Comparison of ENCODE assay signal across 12 cellular contexts in the genomic region with DNA sequence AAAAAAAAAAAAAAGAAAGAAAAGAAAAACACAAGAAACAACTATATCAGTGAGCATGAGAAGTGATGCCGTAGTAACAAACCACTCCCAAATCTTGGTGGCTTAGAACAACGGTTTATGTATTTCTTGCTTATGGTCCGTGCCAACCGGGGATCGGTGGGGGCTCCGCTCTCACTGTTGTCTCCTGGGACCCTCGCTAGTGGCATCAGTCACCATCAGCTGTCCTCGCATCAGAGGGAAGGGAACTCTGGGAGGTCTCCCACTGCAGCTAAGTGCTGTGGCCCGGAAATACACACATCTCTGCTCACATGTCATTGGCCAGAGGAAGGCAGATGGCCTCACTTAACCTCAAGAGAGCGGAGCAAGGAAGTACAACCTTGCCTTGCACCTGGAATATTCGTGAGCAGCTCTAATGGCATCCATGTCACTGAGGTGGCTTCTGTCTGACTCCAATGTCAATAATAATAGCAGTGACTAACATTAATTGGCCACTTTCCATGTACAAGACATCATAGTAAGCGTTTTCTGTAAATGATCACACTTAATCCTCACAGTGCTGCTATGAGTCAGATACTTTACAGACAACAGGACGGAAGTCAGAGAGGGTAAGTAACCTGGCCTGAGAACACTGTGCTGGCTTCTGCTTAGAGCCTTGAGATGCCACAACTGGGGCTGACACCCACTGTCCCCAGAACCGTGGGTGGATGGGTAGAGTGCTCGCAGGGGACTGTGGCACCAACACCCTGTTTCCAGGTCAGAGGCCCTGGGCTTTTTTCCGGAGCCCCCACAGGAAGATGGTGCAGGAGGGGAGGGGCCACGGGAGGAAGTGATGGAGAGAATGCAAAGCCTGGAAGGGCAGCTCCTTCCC. TPM values are rescaled to one million over a fixed set of nuclear protein-coding genes. Genes with fewer than 3 reads are reported as not detected.
DNase-seq lines count a peak whose midpoint lies in the region; ATAC-seq and TF ChIP-seq lines count a peak whose summit lies in the region.
"Had no signal": no experiment of that assay in that cellular context is flagged by ENCODE, and none has a peak within 500 bp of the region (broad histone marks: within the 10 kb centered on the region; RNA-seq: fewer than 3 reads in every experiment).

No MANE protein-coding gene starts in this region.

- peak overlapping the region; percentile 75 to 83 for H3K27ac Mint-ChIP-seq in effector memory CD8-positive, alpha-beta T cell
- peak overlapping the region; percentile 23 for H3K27ac Mint-ChIP-seq in osteocyte (ENCODE audit: unreplicated experiment)
- H3K27ac Mint-ChIP-seq: dendritic cell treated with granulocyte-macrophage colony-stimulating factor and Interleukin-4, amounts not matched to agents 40 ng/mL and 50 ng/mL, for 4 days; nephron had no signal

- no peaks in the 10 kb centered on the region for H3K9me3 Mint-ChIP-seq in effector memory CD8-positive, alpha-beta T cell
- H3K9me3 Mint-ChIP-seq in osteocyte (ENCODE audit: unreplicated experiment), result no peaks in the 10 kb centered on the region
- H3K9me3 Mint-ChIP-seq: dendritic cell treated with granulocyte-macrophage colony-stimulating factor and Interleukin-4, amounts not matched to agents 40 ng/mL and 50 ng/mL, for 4 days had no signal

- 63% methylated on average over 17 of the region's 17 CpGs for WGBS in suprapubic skin

- TF ChIP-seq POLR2A in suprapubic skin (IDR thresholded peaks at IDR 0.05), result no peak

- H3K4me3 ChIP-seq in suprapubic skin, result no peak overlapping the region

- no peaks in the 10 kb centered on the region for H3K9me3 ChIP-seq in suprapubic skin

- peaks cover 10% of the 10 kb centered on the region for H3K27me3 ChIP-seq in suprapubic skin

- TF ChIP-seq CTCF in osteocyte (IDR thresholded peaks at IDR 0.05) (no peak), suprapubic skin (IDR thresholded peaks at IDR 0.05) (no peak)

- peaks cover 22 to 45% of the 10 kb centered on the region in 2 donors for H3K27me3 Mint-ChIP-seq in effector memory CD8-positive, alpha-beta T cell
- H3K27me3 Mint-ChIP-seq in osteocyte (ENCODE audit: unreplicated experiment), result no peaks in the 10 kb centered on the region

- H3K36me3 Mint-ChIP-seq in effector memory CD8-positive, alpha-beta T cell (ENCODE audit: insufficient read depth), result no peaks in the 10 kb centered on the region
- no peaks in the 10 kb centered on the region for H3K36me3 Mint-ChIP-seq in osteocyte (ENCODE audit: unreplicated experiment)

- peak; percentile 15 for DNase-seq in GM04504 (ENCODE audit: low read depth)
- DNase-seq in NCI-H226, result peak; percentile 45
- DNase-seq in effector memory CD8-positive, alpha-beta T cell, result no peak
- no peak for DNase-seq in osteocyte (ENCODE audit: extremely low spot score, unreplicated experiment)
- DNase-seq in medulla oblongata (ENCODE audit: extremely low spot score), result no peak
- no peak for DNase-seq in suprapubic skin (ENCODE audit: low spot score in 2 of 2)
- DNase-seq: activated CD4-positive, alpha-beta T cell treated with anti-CD3 and anti-CD28 coated beads, Interleukin-2, amount 50 U/mL, for 4 hours had no signal

- TF ChIP-seq EP300 in suprapubic skin (IDR thresholded peaks at IDR 0.05), result no peak

- no peak overlapping the region for H3K27ac ChIP-seq in suprapubic skin

- no peaks in the 10 kb centered on the region for H3K36me3 ChIP-seq in suprapubic skin

- H3K4me1 Mint-ChIP-seq in effector memory CD8-positive, alpha-beta T cell (ENCODE audit: low read depth in 2 of 2), result peaks cover 7 to 8% of the 10 kb centered on the region in 2 donors
- peaks cover 2% of the 10 kb centered on the region for H3K4me1 Mint-ChIP-seq in osteocyte (ENCODE audit: unreplicated experiment)

- H3K4me3 Mint-ChIP-seq in effector memory CD8-positive, alpha-beta T cell, result peak overlapping the region; percentile 6 to 53
- no peak overlapping the region for H3K4me3 Mint-ChIP-seq in osteocyte (ENCODE audit: unreplicated experiment)
- H3K4me3 Mint-ChIP-seq: dendritic cell treated with granulocyte-macrophage colony-stimulating factor and Interleukin-4, amounts not matched to agents 40 ng/mL and 50 ng/mL, for 4 days; nephron had no signal

- peaks cover 5% of the 10 kb centered on the region for H3K4me1 ChIP-seq in suprapubic skin

- peak; percentile 50 for ATAC-seq in effector memory CD8-positive, alpha-beta T cell (replicated peaks)
- ATAC-seq in GM18517 (IDR thresholded peaks at IDR 0.05; ENCODE audit: unreplicated experiment) (no peak), GM21360 (IDR thresholded peaks at IDR 0.05; ENCODE audit: unreplicated experiment) (no peak)

RNA-seq across cellular contexts. Expression of a gene that starts 5.9 kb away (rescaled TPM):
- total RNA-seq in osteocyte (not detected in 2 replicates), suprapubic skin (not detected)
- total RNA-seq: NCI-H460 had no signal

RNA-seq across cellular contexts. Expression of a gene that starts 13.9 kb away (rescaled TPM):
- total RNA-seq in osteocyte (not detected in 2 replicates), suprapubic skin (not detected)
- total RNA-seq: NCI-H460 had no signal

RNA-seq across cellular contexts. Expression of a gene that starts 30.2 kb away (rescaled TPM):
- total RNA-seq in osteocyte (not detected in 2 replicates), suprapubic skin (not detected)
- total RNA-seq: NCI-H460 had no signal

RNA-seq across cellular contexts. Expression of a gene that starts 34.7 kb away (rescaled TPM):
- total RNA-seq in osteocyte (not detected in 2 replicates), suprapubic skin (not detected)
- total RNA-seq: NCI-H460 had no signal

Comparison
In these comparisons a context has a peak if more than half of its experiments do, and no peak if none do; other contexts are left out.
1. DNase-seq: peak in GM04504 (single experiment) and NCI-H226 (single experiment); none in effector memory CD8-positive, alpha-beta T cell (0 of 3), osteocyte (single experiment), medulla oblongata (single experiment) and suprapubic skin (0 of 2).